ENCODE assay signal across 17 cellular contexts in genomic region chr6:163031931-163032330, GRCh38.
"Had no signal": no experiment of that assay in that cellular context is flagged by ENCODE, and none has a peak within 500 bp of the region (broad histone marks: within the 10 kb centered on the region; RNA-seq: fewer than 3 reads in every experiment).

No MANE protein-coding gene starts in this region.

- H3K36me3 ChIP-seq: esophagus muscularis mucosa, gastroesophageal sphincter, heart left ventricle, left lung, lower lobe of right lung had no signal

- H3K4me1 ChIP-seq: esophagus muscularis mucosa, foreskin keratinocyte, gastroesophageal sphincter, heart left ventricle, left lung, lower lobe of right lung had no signal

- H3K27me3 ChIP-seq: dorsolateral prefrontal cortex, esophagus muscularis mucosa, foreskin keratinocyte, gastroesophageal sphincter, heart left ventricle, hepatocyte, left lung had no signal

- H3K79me2 ChIP-seq: hepatocyte had no signal

- DNase-seq: dermis blood vessel endothelial cell; dorsolateral prefrontal cortex; effector CD4-positive, alpha-beta T cell; effector memory CD4-positive, alpha-beta T cell; foreskin keratinocyte; heart left ventricle; hypothalamus; left cardiac atrium; left lung; left ventricle myocardium superior; lower lobe of right lung; mesenchymal stem cell; midbrain had no signal

- H3K27ac ChIP-seq: coronary artery, dorsolateral prefrontal cortex, esophagus muscularis mucosa, foreskin keratinocyte, gastroesophageal sphincter, heart left ventricle, hepatocyte, left lung, lower lobe of right lung had no signal

- H3K4me3 ChIP-seq: coronary artery, dorsolateral prefrontal cortex, esophagus muscularis mucosa, gastroesophageal sphincter, heart left ventricle, hepatocyte, left lung, lower lobe of right lung had no signal

- H3K9me3 ChIP-seq: esophagus muscularis mucosa, lower lobe of right lung had no signal

- H3K4me2 ChIP-seq: hepatocyte had no signal
